8 cellular contexts compared by ENCODE assay signal in the genomic region with DNA sequence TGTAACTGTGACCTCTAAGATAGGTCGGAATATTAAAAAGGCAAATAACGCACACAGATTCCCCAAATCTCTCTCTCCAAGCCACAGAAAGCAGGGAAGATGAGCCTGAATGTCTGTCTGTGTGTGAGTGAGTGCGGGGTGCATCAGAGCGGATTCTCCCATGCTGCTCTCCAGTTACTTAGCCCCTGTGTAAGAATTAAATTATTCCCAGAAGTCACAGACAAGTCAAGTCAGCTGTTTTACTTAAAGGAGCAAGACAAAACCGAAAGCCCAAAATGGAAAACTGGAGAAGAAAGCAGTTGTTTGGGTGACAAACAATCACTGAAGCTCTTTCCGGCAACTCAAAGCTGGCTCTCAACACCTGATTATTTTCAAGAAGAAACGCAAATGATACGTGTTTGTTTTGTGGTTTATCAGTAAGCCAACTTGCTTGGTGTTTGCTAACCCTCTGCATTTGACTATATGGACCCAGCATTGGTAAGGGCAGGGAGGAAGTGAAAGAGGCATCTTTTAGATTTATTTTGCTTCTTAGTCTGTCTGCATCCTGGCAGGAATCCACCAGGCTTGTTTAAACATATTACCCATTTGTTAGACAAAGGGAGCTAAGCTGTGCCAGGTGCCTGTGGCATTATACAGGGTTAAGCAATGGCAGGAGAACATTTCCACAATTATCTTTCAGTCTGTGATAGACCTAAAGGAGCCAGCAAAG.
DNase-seq lines count a peak whose midpoint lies in the region.

No MANE protein-coding gene starts in this region.

- no peak overlapping the region for H3K14ac ChIP-seq in mesenchymal stem cell (ENCODE audit: low read length in 2 of 2)

- H2AK5ac ChIP-seq in mesenchymal stem cell (ENCODE audit: low read length, severe bottlenecking), result no peak overlapping the region

- peaks cover 2% of the 10 kb centered on the region for H3K4me1 ChIP-seq in mesenchymal stem cell (ENCODE audit: control insufficient read depth, insufficient read depth, low read depth, low read length)

- H3K79me1 ChIP-seq in mesenchymal stem cell (replicated peaks; ENCODE audit: low read length, poor library complexity, severe bottlenecking), result no peaks in the 10 kb centered on the region

- peak overlapping the region in 1 of 2 experiments; percentile 4 for H3K18ac ChIP-seq in mesenchymal stem cell (ENCODE audit: low read depth in 1 of 2, low read length in 2 of 2)

- peak overlapping the region in 1 of 2 experiments; percentile 43 for H3K4me3 ChIP-seq in mesenchymal stem cell (ENCODE audit: insufficient read depth in 1 of 2, low read depth in 1 of 2, low read length in 2 of 2)

- H2AFZ ChIP-seq in mesenchymal stem cell (ENCODE audit: low read depth, low read length), result no peak overlapping the region

- no peak overlapping the region for H2BK15ac ChIP-seq in mesenchymal stem cell (ENCODE audit: low read depth, poor library complexity, severe bottlenecking)

- H3K9me3 ChIP-seq in mesenchymal stem cell (ENCODE audit: control insufficient read depth, low read length), result peaks cover 13% of the 10 kb centered on the region

- H3K27ac ChIP-seq in mesenchymal stem cell (ENCODE audit: low read length, poor library complexity, severe bottlenecking), result no peak overlapping the region

- peak overlapping the region; percentile 42 for H3K9ac ChIP-seq in mesenchymal stem cell (ENCODE audit: low read length)

- no peak overlapping the region for H3K4ac ChIP-seq in mesenchymal stem cell (ENCODE audit: low read depth in 1 of 2, low read length in 2 of 2)

- H4K8ac ChIP-seq in mesenchymal stem cell (ENCODE audit: low read length), result no peak overlapping the region

- H4K91ac ChIP-seq in mesenchymal stem cell (ENCODE audit: low read length), result no peak overlapping the region

- WGBS in mesenchymal stem cell, result 89% methylated on average over 4 of the region's 8 CpGs

- no peak overlapping the region for H2BK5ac ChIP-seq in mesenchymal stem cell (ENCODE audit: low read depth, low read length, poor library complexity, severe bottlenecking)

- H3K23ac ChIP-seq in mesenchymal stem cell (ENCODE audit: low read length in 2 of 2), result no peak overlapping the region

- DNase-seq in SIG-M5 treated with dmso at 0.1 percent for 504 hours (lab: John Stamatoyannopoulos, UW; ENCODE audit: unreplicated experiment) (peak; percentile 12), SIG-M5 (lab: John Stamatoyannopoulos, UW) (no peak), HuH-7 (ENCODE audit: low spot score) (peak; percentile 13), RPMI7951 (ENCODE audit: low read depth) (peak; percentile 41), mesenchymal stem cell (no peak), cerebellar cortex (ENCODE audit: low spot score) (no peak), ecto neural progenitor cell (ENCODE audit: low spot score) (no peak), activated T-cell treated with anti-CD3 and anti-CD28 coated beads for 4 hours (no peak)

- no peak overlapping the region for H3K4me2 ChIP-seq in mesenchymal stem cell (ENCODE audit: low read length, poor library complexity, severe bottlenecking)

- no peak overlapping the region for H2BK120ac ChIP-seq in mesenchymal stem cell (ENCODE audit: low read depth, low read length)

- H3K36me3 ChIP-seq in mesenchymal stem cell (ENCODE audit: control insufficient read depth in 1 of 2, insufficient read depth in 2 of 2, low read depth in 1 of 2, low read length in 2 of 2), result no peaks in the 10 kb centered on the region

- H2BK12ac ChIP-seq in mesenchymal stem cell (ENCODE audit: low read length in 2 of 2), result peak overlapping the region in 1 of 2 experiments; percentile 37

- no peaks in the 10 kb centered on the region for H3K27me3 ChIP-seq in mesenchymal stem cell (ENCODE audit: control insufficient read depth in 1 of 2, insufficient read depth in 1 of 2, low read length in 2 of 2)

Comparison
In these comparisons a context has a peak if more than half of its experiments do, and no peak if none do; other contexts are left out.
1. DNase-seq: peak in SIG-M5 treated with dmso at 0.1 percent for 504 hours (single experiment), HuH-7 (single experiment) and RPMI7951 (single experiment); none in SIG-M5 (single experiment), mesenchymal stem cell (single experiment), cerebellar cortex (single experiment), ecto neural progenitor cell (single experiment) and activated T-cell treated with anti-CD3 and anti-CD28 coated beads for 4 hours (single experiment).